ENCODE assay signal across 8 cellular contexts in the genomic region with DNA sequence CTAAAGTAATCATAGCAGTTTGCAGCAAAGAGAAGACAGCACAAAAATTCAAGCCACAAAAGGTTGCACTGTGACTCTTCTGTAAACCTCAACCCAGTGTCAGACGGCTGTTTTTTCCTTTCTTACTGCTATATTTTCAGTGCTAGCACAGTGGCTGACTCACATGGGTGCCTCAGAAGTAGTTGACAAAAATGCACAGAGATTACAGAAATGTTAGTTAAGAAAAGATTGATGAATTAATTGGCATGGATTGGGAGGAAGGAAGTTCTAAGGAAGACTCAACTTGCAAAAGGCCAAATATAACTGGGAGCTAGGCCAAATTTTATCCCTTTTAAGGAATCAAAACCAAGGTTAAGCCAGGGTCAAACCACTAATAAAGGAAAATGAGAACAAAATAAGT. TPM values are rescaled to one million over a fixed set of nuclear protein-coding genes. Genes with fewer than 3 reads are reported as not detected.
DNase-seq lines count a peak whose midpoint lies in the region; ATAC-seq and TF ChIP-seq lines count a peak whose summit lies in the region.

No MANE protein-coding gene starts in this region.

- DNase-seq in AG10803 (ENCODE audit: low read depth) = peak; percentile 51
- DNase-seq in T-helper 22 cell (ENCODE audit: low read depth) = peak; percentile 8
- no peak for DNase-seq in foreskin keratinocyte
- no peak for DNase-seq in germinal center (ENCODE audit: low spot score)
- DNase-seq in NCI-H748 (lab: John Stamatoyannopoulos, UW; ENCODE audit: unreplicated experiment) = no peak
- no peak for DNase-seq in NCI-H2029 (lab: John Stamatoyannopoulos, UW)
- DNase-seq in RWPE1 (ENCODE audit: low spot score) = no peak

- ATAC-seq in GM21717 (IDR thresholded peaks at IDR 0.05; ENCODE audit: unreplicated experiment) = peak; percentile 61
- ATAC-seq in foreskin keratinocyte = peak; percentile 25

- CTCF ChIA-PET in RWPE1 (lab: Yijun Ruan, JAX) = no interaction called here

- TF ChIP-seq CTCF in AG10803 (conservative IDR thresholded peaks at IDR 0.05; ENCODE audit: low read length) (no peak), foreskin keratinocyte (conservative IDR thresholded peaks at IDR 0.05) (no peak), RWPE1 (conservative IDR thresholded peaks at IDR 0.05; ENCODE audit: low read depth) (no peak)

- H3K27me3 ChIP-seq in foreskin keratinocyte = no peaks in the 10 kb centered on the region

- POLR2A ChIA-PET in RWPE1 (lab: Yijun Ruan, JAX; ENCODE audit: low non-redundant PET) = no interaction called here

- H3K27ac ChIP-seq in foreskin keratinocyte (no peak overlapping the region), RWPE1 (no peak overlapping the region)

- H3K4me3 ChIP-seq in AG10803 (ENCODE audit: low read length) = no peak overlapping the region

- H3K4me1 ChIP-seq in foreskin keratinocyte = no peaks in the 10 kb centered on the region

RNA-seq across cellular contexts. Expression of gene ITGA1, which starts 43.7 kb away (rescaled TPM):
- total RNA-seq in foreskin keratinocyte = 2.5 and 7.6 TPM in 2 replicates
- 0.36 and 0.84 TPM in 2 replicates for polyA plus RNA-seq in foreskin keratinocyte

RNA-seq across cellular contexts. Expression of gene PELO, which starts 43.7 kb away (rescaled TPM):
- 16.2 and 17.1 TPM in 2 replicates for total RNA-seq in foreskin keratinocyte
- 21.4 and 22.3 TPM in 2 replicates for polyA plus RNA-seq in foreskin keratinocyte

Comparison
In these comparisons a context has a peak if more than half of its experiments do, and no peak if none do; other contexts are left out.
1. DNase-seq: peak in AG10803 (single experiment) and T-helper 22 cell (single experiment); none in foreskin keratinocyte (0 of 2), germinal center (single experiment), NCI-H748 (single experiment), NCI-H2029 (single experiment) and RWPE1 (single experiment).